18 cellular contexts compared by ENCODE assay signal in genomic region chr17:80092959-80093358, GRCh38. TPM values are rescaled to one million over a fixed set of nuclear protein-coding genes. Genes with fewer than 3 reads are reported as not detected.
DNase-seq lines count a peak whose midpoint lies in the region; ATAC-seq and TF ChIP-seq lines count a peak whose summit lies in the region.
"Had no signal": no experiment of that assay in that cellular context is flagged by ENCODE, and none has a peak within 500 bp of the region (broad histone marks: within the 10 kb centered on the region; RNA-seq: fewer than 3 reads in every experiment).

No MANE protein-coding gene starts in this region.

- peaks cover 2% of the 10 kb centered on the region for H3K27me3 ChIP-seq in osteoblast (ENCODE audit: insufficient read depth, low read length)
- peaks cover 5% of the 10 kb centered on the region for H3K27me3 ChIP-seq in foreskin keratinocyte
- H3K27me3 ChIP-seq: stomach had no signal

- H3K27ac ChIP-seq in osteoblast (ENCODE audit: low read depth, low read length) (no peak overlapping the region), foreskin keratinocyte (no peak overlapping the region)
- H3K27ac ChIP-seq: VCaP had no signal

- H3K4me1 ChIP-seq in osteoblast (ENCODE audit: insufficient read depth, low read length) = no peaks in the 10 kb centered on the region
- H3K4me1 ChIP-seq in foreskin keratinocyte = no peaks in the 10 kb centered on the region
- H3K4me1 ChIP-seq: stomach had no signal

- H2AFZ ChIP-seq in osteoblast (ENCODE audit: low read length) = peak overlapping the region; percentile 15

- TF ChIP-seq CTCF in osteoblast (IDR thresholded peaks at IDR 0.05; ENCODE audit: extremely low read depth, low read depth, low read length) (no peak), foreskin keratinocyte (conservative IDR thresholded peaks at IDR 0.05) (no peak)

- peak; percentile 44 for DNase-seq in KBM-7
- peak; percentile 94 for DNase-seq in SKM-1 treated with dmso at 0.1 percent for 144 hours (lab: John Stamatoyannopoulos, UW; ENCODE audit: unreplicated experiment)
- no peak for DNase-seq in left cardiac atrium
- peak; percentile 30 for DNase-seq in osteoblast (ENCODE audit: insufficient read length, low spot score, missing footprints)
- DNase-seq in NCI-H2029 treated with DMSO at 0.1 percent for 48 hours (lab: John Stamatoyannopoulos, UW) = no peak
- no peak for DNase-seq in foreskin keratinocyte
- DNase-seq in DMS53 treated with DMSO at 0.1 percent for 48 hours (lab: John Stamatoyannopoulos, UW; ENCODE audit: unreplicated experiment) = no peak
- DNase-seq in T-helper 9 cell = no peak
- DNase-seq: activated CD4-positive, alpha-beta memory T cell treated with anti-CD3 and anti-CD28 coated beads, Interleukin-2, amount 10 ng/mL, durations not matched to agents 7 days and 5 days; activated naive CD8-positive, alpha-beta T cell treated with anti-CD3 and anti-CD28 coated beads, Interleukin-2, amount 10 ng/mL, durations not matched to agents 7 days and 5 days; activated T-cell treated with anti-CD3 and anti-CD28 coated beads, Interleukin-2, amount 50 U/mL, for 4 hours; effector CD8-positive, alpha-beta T cell; EL; NCI-H446; nephron progenitor cell; stomach had no signal

- H3K36me3 ChIP-seq in osteoblast (ENCODE audit: insufficient read depth, low read length) = no peaks in the 10 kb centered on the region

- ATAC-seq in left cardiac atrium (peak; percentile 35 to 71), foreskin keratinocyte (no peak)
- ATAC-seq: activated T-cell treated with anti-CD3 and anti-CD28 coated beads, Interleukin-2, amount 50 U/mL, for 4 hours; SK-N-SH treated with all-trans-retinoic acid at 6 μM for 48 hours had no signal

- H4K20me1 ChIP-seq in osteoblast (ENCODE audit: insufficient read depth, low read length) = no peaks in the 10 kb centered on the region

- intact Hi-C loops in left cardiac atrium (cut with DNase I) = no loop called here

- H3K4me2 ChIP-seq in osteoblast (ENCODE audit: insufficient read depth, low read length) = no peak overlapping the region

- H3K4me3 ChIP-seq in osteoblast (ENCODE audit: insufficient read depth, low read length) = no peak overlapping the region
- H3K4me3 ChIP-seq: stomach had no signal

- no peaks in the 10 kb centered on the region for H3K9me3 ChIP-seq in osteoblast (ENCODE audit: low read depth, low read length)
- H3K9me3 ChIP-seq: stomach had no signal

- no peaks in the 10 kb centered on the region for H3K79me2 ChIP-seq in osteoblast (ENCODE audit: insufficient read depth, low read length)

- in situ Hi-C loops in KBM-7 (cut with MboI; ENCODE audit: low pct_unique_long_range_greater_than_20kb, low sequenced_read_pairs) = no loop called here

RNA-seq across cellular contexts. Expression of gene GAA, which starts 8.4 kb away (rescaled TPM):
- total RNA-seq in left cardiac atrium = 10 to 100 TPM; 43.8 to 48.7 TPM
- 76.7 and 91.3 TPM in 2 replicates for total RNA-seq in osteoblast
- 4.0 and 8.1 TPM in 2 replicates for total RNA-seq in foreskin keratinocyte
- 4.0 and 8.0 TPM in 2 replicates for polyA plus RNA-seq in foreskin keratinocyte

RNA-seq across cellular contexts. Expression of gene EIF4A3, which starts 54.0 kb away (rescaled TPM):
- total RNA-seq in left cardiac atrium (10 to 100 TPM; 36.6 to 46.9 TPM), osteoblast (44.5 and 46.3 TPM in 2 replicates), foreskin keratinocyte (104 and 105 TPM in 2 replicates)
- polyA plus RNA-seq in foreskin keratinocyte = 96.1 and 105 TPM in 2 replicates

RNA-seq across cellular contexts. Expression of gene CCDC40, which starts 56.5 kb away (rescaled TPM):
- total RNA-seq in left cardiac atrium (1 to 10 TPM; 5.9 to 9.8 TPM), osteoblast (8.3 and 11.8 TPM in 2 replicates), foreskin keratinocyte (1.3 and 2.1 TPM in 2 replicates)
- 0.52 and 1.0 TPM in 2 replicates for polyA plus RNA-seq in foreskin keratinocyte
- total RNA-seq: activated CD4-positive, alpha-beta memory T cell treated with anti-CD3 and anti-CD28 coated beads, Interleukin-2, amount 10 ng/mL, durations not matched to agents 7 days and 5 days had no signal

RNA-seq across cellular contexts. Expression of gene TBC1D16, which starts 57.3 kb away (rescaled TPM):
- total RNA-seq in left cardiac atrium (10 to 100 TPM; 29.9 to 30.9 TPM), osteoblast (63.1 and 68.8 TPM in 2 replicates), foreskin keratinocyte (19.3 and 22.4 TPM in 2 replicates)
- polyA plus RNA-seq in foreskin keratinocyte = 5.5 and 5.9 TPM in 2 replicates

Comparison
In these comparisons a context has a peak if more than half of its experiments do, and no peak if none do; other contexts are left out.
1. DNase-seq: peak in KBM-7 (single experiment), SKM-1 treated with dmso at 0.1 percent for 144 hours (single experiment) and osteoblast (single experiment); none in left cardiac atrium (single experiment), NCI-H2029 treated with DMSO at 0.1 percent for 48 hours (single experiment), foreskin keratinocyte (0 of 2), DMS53 treated with DMSO at 0.1 percent for 48 hours (single experiment) and T-helper 9 cell (single experiment).